In genomic region chr5:147576646-147577535, GRCh38 we compare ENCODE assay signal across 8 cellular contexts.
DNase-seq lines count a peak whose midpoint lies in the region; ATAC-seq, FAIRE-seq and TF ChIP-seq lines count a peak whose summit lies in the region.

No MANE protein-coding gene starts in this region.

- no peaks in the 10 kb centered on the region for H3K79me2 ChIP-seq in PC-3 (ENCODE audit: low read length)

- CTCF ChIA-PET in PC-3 (lab: Charles Lee): interaction anchor here (0.6 to 2.5 kb wide), 6 partner anchors 9 to 280 kb away, joined by 3 to 17 read pairs (median 4); no protein-coding TSS in a partner anchor

- H4K20me1 ChIP-seq in PC-3 (ENCODE audit: low read length): no peaks in the 10 kb centered on the region

- peak; percentile 67 to 80 for TF ChIP-seq RAD21 in liver (IDR thresholded peaks at IDR 0.05)

- H2AFZ ChIP-seq in PC-3 (ENCODE audit: low read length): no peak overlapping the region

- H3K4me1 ChIP-seq in PC-3 (ENCODE audit: insufficient read depth, low read length) (no peaks in the 10 kb centered on the region), liver (ENCODE audit: control insufficient read depth in 4 of 4, insufficient read depth in 4 of 4, low read length in 3 of 4) (no peaks in the 10 kb centered on the region), testis (peaks cover 7% of the 10 kb centered on the region)

- TF ChIP-seq POLR2A in testis (IDR thresholded peaks at IDR 0.05): no peak

- no peak overlapping the region for H3K4me3 ChIP-seq in PC-3 (ENCODE audit: low read length)
- no peak overlapping the region for H3K4me3 ChIP-seq in bronchial epithelial cell (ENCODE audit: low read depth, low read length)
- no peak overlapping the region for H3K4me3 ChIP-seq in liver (ENCODE audit: low read depth in 1 of 3, low read length in 3 of 3)
- no peak overlapping the region for H3K4me3 ChIP-seq in testis

- POLR2A ChIA-PET in PC-3 (lab: Charles Lee; ENCODE audit: unreplicated experiment): interaction anchor here (0.6 to 0.7 kb wide), 2 partner anchors 9 to 33 kb away, joined by 3 to 5 read pairs; no protein-coding TSS in a partner anchor

- FAIRE-seq in bronchial epithelial cell (lab: Jason Lieb, UNC): no peak

- ATAC-seq in HG02852 (IDR thresholded peaks at IDR 0.05; ENCODE audit: unreplicated experiment): peak; percentile 89
- peak; percentile 80 for ATAC-seq in PC-3
- no peak for ATAC-seq in GM21825 (IDR thresholded peaks at IDR 0.05; ENCODE audit: unreplicated experiment)

- H3F3A ChIP-seq in PC-3 (ENCODE audit: low read length, unreplicated experiment): no peaks in the 10 kb centered on the region

- peak; percentile 5 for DNase-seq in stimulated activated CD4-positive, alpha-beta T cell treated with anti-CD3 and anti-CD28 coated beads, Interleukin-12 subunit alpha, Interleukin-12 subunit beta, amount 100 ng/mL, for 4 hours
- DNase-seq in stimulated activated CD4-positive, alpha-beta T cell treated with anti-CD3 and anti-CD28 coated beads, Interleukin-4, amount 100 ng/mL, for 1 hour: no peak
- DNase-seq in PC-3 (peak; percentile 77), bronchial epithelial cell (ENCODE audit: low read depth) (peak; percentile 23), testis (peak; percentile 83)

- H3K27ac ChIP-seq in PC-3 (ENCODE audit: low read length): no peak overlapping the region
- H3K27ac ChIP-seq in liver (ENCODE audit: low read depth in 1 of 2, low read length in 2 of 2): no peak overlapping the region
- H3K27ac ChIP-seq in testis: peak overlapping the region in 1 of 2 donors; percentile 75

- no peaks in the 10 kb centered on the region for H3K9me2 ChIP-seq in PC-3 (replicated peaks; ENCODE audit: low read length)

- H3K4me2 ChIP-seq in PC-3 (ENCODE audit: low read length): no peak overlapping the region

- H3K27me3 ChIP-seq in PC-3 (ENCODE audit: low read length) (no peaks in the 10 kb centered on the region), bronchial epithelial cell (ENCODE audit: control insufficient read depth, insufficient read depth, low read length) (no peaks in the 10 kb centered on the region), liver (ENCODE audit: control insufficient read depth in 4 of 4, insufficient read depth in 4 of 4, low read length in 3 of 4) (no peaks in the 10 kb centered on the region), testis (no peaks in the 10 kb centered on the region)

- 41% methylated on average over 15 of the region's 15 CpGs for WGBS in liver
- 32 to 38% methylated on average over 15 of the region's 15 CpGs for WGBS in testis, 2 donors

- H3K9me3 ChIP-seq in PC-3 (ENCODE audit: low read length) (no peaks in the 10 kb centered on the region), liver (ENCODE audit: control insufficient read depth in 4 of 4, low read length in 3 of 4) (no peaks in the 10 kb centered on the region), testis (no peaks in the 10 kb centered on the region)

- no TSS peak for BruUV-seq in PC-3 (replicated peaks; lab: Mats Ljungman, UMichigan)

- intact Hi-C loops in PC-3 (cut with micrococcal nuclease): no loop called here
- intact Hi-C loops in testis (cut with DNase I; ENCODE audit: low total_unique reads): no loop called here

- TF ChIP-seq CTCF in PC-3 (conservative IDR thresholded peaks at IDR 0.05; ENCODE audit: low read depth, low read length): peak; percentile 95
- TF ChIP-seq CTCF in bronchial epithelial cell (IDR thresholded peaks at IDR 0.05; ENCODE audit: insufficient read depth, low read length, severe bottlenecking): peak; percentile 86
- peak; percentile 83 for TF ChIP-seq CTCF in liver (IDR thresholded peaks at IDR 0.05; ENCODE audit: low read depth, low read length, missing input control)
- TF ChIP-seq CTCF in testis (IDR thresholded peaks at IDR 0.05): peak; percentile 62 to 90 (median 85)

- H3K36me3 ChIP-seq in PC-3 (ENCODE audit: low read depth, low read length): no peaks in the 10 kb centered on the region
- H3K36me3 ChIP-seq in bronchial epithelial cell (ENCODE audit: control insufficient read depth, insufficient read depth, low read length): no peaks in the 10 kb centered on the region
- no peaks in the 10 kb centered on the region for H3K36me3 ChIP-seq in liver (ENCODE audit: control insufficient read depth in 4 of 4, insufficient read depth in 3 of 4, low read depth in 1 of 4, low read length in 3 of 4)
- H3K36me3 ChIP-seq in testis (ENCODE audit: low read depth, missing control alignments): no peaks in the 10 kb centered on the region

- H3K9ac ChIP-seq in PC-3 (ENCODE audit: low read length) (no peak overlapping the region), liver (ENCODE audit: low read depth in 1 of 2, low read length in 2 of 2) (no peak overlapping the region)

TF ChIP-seq in liver, 16 proteins besides CTCF, POLR2A, EP300 and RAD21:
- TF ChIP-seq RXRA (IDR thresholded peaks at IDR 0.05) (no peak), EGR1 (IDR thresholded peaks at IDR 0.05; ENCODE audit: low read depth in 2 of 2) (no peak), HNF4G (IDR thresholded peaks at IDR 0.05) (no peak), YY1 (IDR thresholded peaks at IDR 0.05) (no peak), SP1 (IDR thresholded peaks at IDR 0.05) (no peak), JUND (IDR thresholded peaks at IDR 0.05) (no peak), NR2F2 (IDR thresholded peaks at IDR 0.05) (no peak), TAF1 (conservative IDR thresholded peaks at IDR 0.05) (no peak), MAX (IDR thresholded peaks at IDR 0.05) (no peak), FOXA1 (IDR thresholded peaks at IDR 0.05) (no peak), ZBTB33 (IDR thresholded peaks at IDR 0.05) (no peak), HNF4A (conservative IDR thresholded peaks at IDR 0.05) (no peak)
- TF ChIP-seq, protein P1, sequence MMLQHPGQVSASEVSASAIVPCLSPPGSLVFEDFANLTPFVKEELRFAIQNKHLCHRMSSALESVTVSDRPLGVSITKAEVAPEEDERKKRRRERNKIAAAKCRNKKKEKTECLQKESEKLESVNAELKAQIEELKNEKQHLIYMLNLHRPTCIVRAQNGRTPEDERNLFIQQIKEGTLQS (IDR thresholded peaks at IDR 0.05): no peak
- TF ChIP-seq, protein P2, sequence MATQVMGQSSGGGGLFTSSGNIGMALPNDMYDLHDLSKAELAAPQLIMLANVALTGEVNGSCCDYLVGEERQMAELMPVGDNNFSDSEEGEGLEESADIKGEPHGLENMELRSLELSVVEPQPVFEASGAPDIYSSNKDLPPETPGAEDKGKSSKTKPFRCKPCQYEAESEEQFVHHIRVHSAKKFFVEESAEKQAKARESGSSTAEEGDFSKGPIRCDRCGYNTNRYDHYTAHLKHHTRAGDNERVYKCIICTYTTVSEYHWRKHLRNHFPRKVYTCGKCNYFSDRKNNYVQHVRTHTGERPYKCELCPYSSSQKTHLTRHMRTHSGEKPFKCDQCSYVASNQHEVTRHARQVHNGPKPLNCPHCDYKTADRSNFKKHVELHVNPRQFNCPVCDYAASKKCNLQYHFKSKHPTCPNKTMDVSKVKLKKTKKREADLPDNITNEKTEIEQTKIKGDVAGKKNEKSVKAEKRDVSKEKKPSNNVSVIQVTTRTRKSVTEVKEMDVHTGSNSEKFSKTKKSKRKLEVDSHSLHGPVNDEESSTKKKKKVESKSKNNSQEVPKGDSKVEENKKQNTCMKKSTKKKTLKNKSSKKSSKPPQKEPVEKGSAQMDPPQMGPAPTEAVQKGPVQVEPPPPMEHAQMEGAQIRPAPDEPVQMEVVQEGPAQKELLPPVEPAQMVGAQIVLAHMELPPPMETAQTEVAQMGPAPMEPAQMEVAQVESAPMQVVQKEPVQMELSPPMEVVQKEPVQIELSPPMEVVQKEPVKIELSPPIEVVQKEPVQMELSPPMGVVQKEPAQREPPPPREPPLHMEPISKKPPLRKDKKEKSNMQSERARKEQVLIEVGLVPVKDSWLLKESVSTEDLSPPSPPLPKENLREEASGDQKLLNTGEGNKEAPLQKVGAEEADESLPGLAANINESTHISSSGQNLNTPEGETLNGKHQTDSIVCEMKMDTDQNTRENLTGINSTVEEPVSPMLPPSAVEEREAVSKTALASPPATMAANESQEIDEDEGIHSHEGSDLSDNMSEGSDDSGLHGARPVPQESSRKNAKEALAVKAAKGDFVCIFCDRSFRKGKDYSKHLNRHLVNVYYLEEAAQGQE (IDR thresholded peaks at IDR 0.05): no peak
